In the genomic region with DNA sequence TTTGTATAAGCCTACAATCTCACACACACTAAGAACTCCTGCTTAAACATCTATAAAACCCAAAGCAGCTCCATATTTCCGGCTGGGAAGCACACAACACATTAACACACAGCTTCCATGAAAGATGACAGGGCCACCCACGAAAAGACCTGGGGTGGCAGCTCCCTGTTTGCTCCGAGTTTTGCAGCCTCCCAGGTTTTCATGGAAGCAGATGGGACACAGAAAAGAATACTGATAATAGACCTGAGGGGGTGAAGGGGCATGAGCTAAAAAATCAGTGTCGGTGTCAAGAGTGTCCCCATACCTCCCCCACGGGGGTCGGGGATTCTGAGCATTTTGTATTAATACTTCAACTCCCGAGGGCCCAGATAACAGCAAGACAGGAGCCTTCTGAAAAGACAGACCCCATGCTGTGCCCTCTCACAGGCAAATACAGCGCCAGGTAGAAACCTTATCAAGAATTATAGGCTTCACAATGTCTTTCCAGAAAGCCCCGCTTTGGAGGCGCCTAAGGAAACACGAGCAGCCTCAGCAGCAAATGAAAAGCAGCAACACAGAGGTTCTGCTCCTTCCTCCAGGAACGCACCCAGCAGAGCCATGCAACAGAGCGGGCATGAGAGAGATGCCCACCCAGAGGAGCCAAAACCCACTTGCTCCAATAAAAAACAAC, we compare ENCODE assay signal across 20 cellular contexts. TPM values are rescaled to one million over a fixed set of nuclear protein-coding genes. Genes with fewer than 3 reads are reported as not detected.
A peak's percentile ranks its signal among the peaks of the same experiment; 100 is the strongest.
DNase-seq lines count a peak whose midpoint lies in the region; ATAC-seq lines count a peak whose summit lies in the region.
"Had no signal": no experiment of that assay in that cellular context is flagged by ENCODE, and none has a peak within 500 bp of the region (broad histone marks: within the 10 kb centered on the region; RNA-seq: fewer than 3 reads in every experiment).

No MANE protein-coding gene starts in this region.

- H3K4me1 ChIP-seq in GM23248 (ENCODE audit: insufficient read depth) (peaks cover 56% of the 10 kb centered on the region), SJSA1 (replicated peaks) (peaks cover 40% of the 10 kb centered on the region), stomach smooth muscle (ENCODE audit: control insufficient read depth, insufficient read depth, low read length) (peaks cover 49% of the 10 kb centered on the region)

- H3K4me3 ChIP-seq in GM23248: no peak overlapping the region
- no peak overlapping the region for H3K4me3 ChIP-seq in SJSA1
- no peak overlapping the region for H3K4me3 ChIP-seq in stomach smooth muscle (ENCODE audit: low read length in 2 of 2)
- H3K4me3 ChIP-seq: Peyer's patch had no signal

- no peak for DNase-seq in GM23248
- DNase-seq in SJSA1 (ENCODE audit: low read depth in 1 of 2, low spot score in 2 of 2): peak in 1 of 2 experiments; percentile 45
- peak; percentile 55 for DNase-seq in mesenteric fat pad (ENCODE audit: low spot score)
- DNase-seq: activated naive CD8-positive, alpha-beta T cell treated with anti-CD3 and anti-CD28 coated beads, Interleukin-2, amount 10 ng/mL, durations not matched to agents 7 days and 5 days; activated T-cell treated with anti-CD3 and anti-CD28 coated beads, Interleukin-2, amount 50 U/mL, for 48 hours; central memory CD4-positive, alpha-beta T cell; effector CD4-positive, alpha-beta T cell; GF-D8; GOT3; KG1; NCI-H1105; NCI-H2171; occipital lobe; Peyer's patch; stimulated activated CD4-positive, alpha-beta T cell treated with anti-CD3 and anti-CD28 coated beads, Interleukin-4, amount 100 ng/mL, for 1 hour had no signal

- peaks cover 40% of the 10 kb centered on the region for H3F3A ChIP-seq in GM23248 (ENCODE audit: insufficient read depth)

- peaks cover 84% of the 10 kb centered on the region for H3K79me2 ChIP-seq in GM23248 (ENCODE audit: insufficient read depth)

- in situ Hi-C loops in GM23248 (cut with MboI): no loop called here

- H3K27me3 ChIP-seq in GM23248 (replicated peaks; ENCODE audit: insufficient read depth) (no peaks in the 10 kb centered on the region), SJSA1 (replicated peaks) (no peaks in the 10 kb centered on the region), stomach smooth muscle (ENCODE audit: control insufficient read depth in 1 of 2, insufficient read depth in 2 of 2, low read length in 2 of 2) (no peaks in the 10 kb centered on the region)
- H3K27me3 ChIP-seq: BE2C, Peyer's patch had no signal

- no peak for ATAC-seq in GM18873 (IDR thresholded peaks at IDR 0.05; ENCODE audit: low FRiP score, unreplicated experiment)
- ATAC-seq in HG02970 (IDR thresholded peaks at IDR 0.05; ENCODE audit: low FRiP score, unreplicated experiment): no peak
- no peak for ATAC-seq in GM21360 (IDR thresholded peaks at IDR 0.05; ENCODE audit: unreplicated experiment)

- no peak overlapping the region for H2AFZ ChIP-seq in GM23248

- H3K4me2 ChIP-seq in GM23248 (ENCODE audit: unreplicated experiment): no peak overlapping the region

- peak overlapping the region; percentile 89 for H3K27ac ChIP-seq in GM23248
- peak overlapping the region; percentile 18; the same call in 1 of the 2 replicates for H3K27ac ChIP-seq in SJSA1
- peak overlapping the region; percentile 24 for H3K27ac ChIP-seq in stomach smooth muscle (ENCODE audit: low read length)

- H3K9me2 ChIP-seq in GM23248 (ENCODE audit: insufficient read depth): no peaks in the 10 kb centered on the region

- H3K9me3 ChIP-seq in GM23248 (ENCODE audit: low read depth) (no peaks in the 10 kb centered on the region), SJSA1 (replicated peaks) (no peaks in the 10 kb centered on the region), stomach smooth muscle (ENCODE audit: control insufficient read depth in 2 of 2, low read length in 2 of 2) (no peaks in the 10 kb centered on the region)
- H3K9me3 ChIP-seq: BE2C, Peyer's patch had no signal

- H3K9ac ChIP-seq in GM23248: no peak overlapping the region
- no peak overlapping the region for H3K9ac ChIP-seq in stomach smooth muscle (ENCODE audit: low read length in 2 of 2)

- H3K36me3 ChIP-seq in GM23248 (ENCODE audit: low read depth) (0 out of 2 replicates have a peak, but pooled peaks cover 9% of the 10 kb centered on the region), SJSA1 (peaks cover 34% of the 10 kb centered on the region), stomach smooth muscle (ENCODE audit: control insufficient read depth in 2 of 2, insufficient read depth in 2 of 2, low read length in 2 of 2) (peaks cover 7 to 15% of the 10 kb centered on the region in 2 donors)

- no peaks in the 10 kb centered on the region for H4K20me1 ChIP-seq in GM23248 (ENCODE audit: insufficient read depth)

- 77% methylated on average over 13 of the region's 13 CpGs for whole genome bisulfite sequencing in GM23248 (ENCODE audit: low coverage in 1 of 2, low lambda C conversion rate in 2 of 2, missing lambda C conversion rate in 2 of 2), 2 experiments

RNA-seq across cellular contexts. Expression of a gene that starts 50.5 kb away (rescaled TPM):
- 18.0 and 29.4 TPM in 2 replicates for total RNA-seq in GM23248 (2014; rRNA removed; shearing (Covaris generic))
- polyA plus RNA-seq in GM23248 (2016; fragmentation: Nextera tagmentation; extraction: Ambion mirVana): 16.1 and 17.8 TPM in 2 replicates
- total RNA-seq in SJSA1 (2014; rRNA removed; shearing (Covaris generic)): 9.0 and 17.4 TPM in 2 replicates
- total RNA-seq in mesenteric fat pad: 20.3 TPM

Comparison
In these comparisons a context has a peak if more than half of its experiments do, and no peak if none do; other contexts are left out.
1. H3K27ac ChIP-seq: peak in every context shown above with its lines; median percentile 89 in GM23248; 24 in stomach smooth muscle; 18 in SJSA1.